3 cellular contexts compared by ENCODE assay signal in genomic region chr19:55266840-55267239, GRCh38.
TF ChIP-seq lines count a peak whose summit lies in the region.

No MANE protein-coding gene starts in this region.

TF ChIP-seq in SK-N-SH treated with all-trans-retinoic acid at 6 μM for 48 hours, 23 proteins besides CTCF, POLR2A, EP300 and RAD21:
- peak; percentile 97 for TF ChIP-seq ZNF8 (CRISPR knock-in tag; IDR thresholded peaks at IDR 0.05)
- no peak for TF ChIP-seq GLIS3 (CRISPR knock-in tag; IDR thresholded peaks at IDR 0.05)

TF ChIP-seq in SK-N-SH, 30 proteins besides CTCF, POLR2A, EP300 and RAD21:
- TF ChIP-seq CHD2 (IDR thresholded peaks at IDR 0.05; ENCODE audit: low read length, partially characterized antibody) (no peak), FOXM1 (IDR thresholded peaks at IDR 0.05; ENCODE audit: low read depth) (no peak), MXI1 (IDR thresholded peaks at IDR 0.05; ENCODE audit: low read depth, low read length) (no peak), GABPA (IDR thresholded peaks at IDR 0.05; ENCODE audit: low read depth) (no peak), FOSL2 (IDR thresholded peaks at IDR 0.05; ENCODE audit: borderline replicate concordance, low read depth) (no peak), RFX5 (IDR thresholded peaks at IDR 0.05; ENCODE audit: low read length) (no peak), SMC3 (IDR thresholded peaks at IDR 0.05; ENCODE audit: low read depth, low read length) (no peak), ELF1 (IDR thresholded peaks at IDR 0.05) (no peak), NRF1 (IDR thresholded peaks at IDR 0.05; ENCODE audit: low read depth, low read length) (no peak), ZBTB33 (IDR thresholded peaks at IDR 0.05; ENCODE audit: borderline replicate concordance, low read depth) (no peak), SIN3A (IDR thresholded peaks at IDR 0.05; ENCODE audit: borderline replicate concordance, low read depth, low read length) (no peak), REST (IDR thresholded peaks at IDR 0.05; ENCODE audit: low read depth, low read length) (no peak), GATA2 (CRISPR knock-in tag; IDR thresholded peaks at IDR 0.05) (no peak), TAF1 (IDR thresholded peaks at IDR 0.05; ENCODE audit: borderline replicate concordance, low read depth, low read length) (no peak), NFIC (IDR thresholded peaks at IDR 0.05; ENCODE audit: borderline replicate concordance) (no peak), RCOR1 (IDR thresholded peaks at IDR 0.05; ENCODE audit: low read length) (no peak), RXRA (IDR thresholded peaks at IDR 0.05; ENCODE audit: borderline replicate concordance, low read depth) (no peak)
- TF ChIP-seq, protein P1, sequence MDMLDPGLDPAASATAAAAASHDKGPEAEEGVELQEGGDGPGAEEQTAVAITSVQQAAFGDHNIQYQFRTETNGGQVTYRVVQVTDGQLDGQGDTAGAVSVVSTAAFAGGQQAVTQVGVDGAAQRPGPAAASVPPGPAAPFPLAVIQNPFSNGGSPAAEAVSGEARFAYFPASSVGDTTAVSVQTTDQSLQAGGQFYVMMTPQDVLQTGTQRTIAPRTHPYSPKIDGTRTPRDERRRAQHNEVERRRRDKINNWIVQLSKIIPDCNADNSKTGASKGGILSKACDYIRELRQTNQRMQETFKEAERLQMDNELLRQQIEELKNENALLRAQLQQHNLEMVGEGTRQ (IDR thresholded peaks at IDR 0.05; ENCODE audit: borderline replicate concordance, low read depth, low read length) = no peak
TF ChIP-seq in SK-N-SH: peak in this region for 0.

TF ChIP-seq in H1, 55 proteins besides CTCF, POLR2A, EP300 and RAD21:
- TF ChIP-seq RNF2 (IDR thresholded peaks at IDR 0.05; ENCODE audit: borderline replicate concordance, low read depth, low read length, missing control alignments, poor library complexity, severe bottlenecking) = no peak
- TF ChIP-seq SIRT6 (IDR thresholded peaks at IDR 0.05; ENCODE audit: low read length) = no peak
- TF ChIP-seq ZNF274 (IDR thresholded peaks at IDR 0.05; ENCODE audit: borderline replicate concordance, extremely low read depth, low read length) = no peak
- TF ChIP-seq GTF2F1 (IDR thresholded peaks at IDR 0.05; ENCODE audit: borderline replicate concordance, low read depth, low read length) = no peak
- TF ChIP-seq HDAC6 (IDR thresholded peaks at IDR 0.05; ENCODE audit: low read depth, low read length) = no peak
- no peak for TF ChIP-seq CTBP2 (IDR thresholded peaks at IDR 0.05; ENCODE audit: borderline replicate concordance, insufficient read depth, insufficient read length, low read length)
- TF ChIP-seq, protein P1 (IDR thresholded peaks at IDR 0.05; ENCODE audit: low read length) = no peak
- TF ChIP-seq JUN (IDR thresholded peaks at IDR 0.05; ENCODE audit: low read depth, low read length) = no peak
- no peak for TF ChIP-seq CBX5 (IDR thresholded peaks at IDR 0.05; ENCODE audit: low read depth, low read length)
- no peak for TF ChIP-seq RXRA (IDR thresholded peaks at IDR 0.05; ENCODE audit: insufficient read depth, low read depth, low read length)
- no peak for TF ChIP-seq BCL11A (IDR thresholded peaks at IDR 0.05; ENCODE audit: low read depth in 2 of 2, low read length in 2 of 2)
- TF ChIP-seq CHD2 (IDR thresholded peaks at IDR 0.05; ENCODE audit: low read length) = no peak
- TF ChIP-seq FOSL1 (IDR thresholded peaks at IDR 0.05; ENCODE audit: insufficient read depth, low read depth, low read length) = no peak
- TF ChIP-seq, protein P2, sequence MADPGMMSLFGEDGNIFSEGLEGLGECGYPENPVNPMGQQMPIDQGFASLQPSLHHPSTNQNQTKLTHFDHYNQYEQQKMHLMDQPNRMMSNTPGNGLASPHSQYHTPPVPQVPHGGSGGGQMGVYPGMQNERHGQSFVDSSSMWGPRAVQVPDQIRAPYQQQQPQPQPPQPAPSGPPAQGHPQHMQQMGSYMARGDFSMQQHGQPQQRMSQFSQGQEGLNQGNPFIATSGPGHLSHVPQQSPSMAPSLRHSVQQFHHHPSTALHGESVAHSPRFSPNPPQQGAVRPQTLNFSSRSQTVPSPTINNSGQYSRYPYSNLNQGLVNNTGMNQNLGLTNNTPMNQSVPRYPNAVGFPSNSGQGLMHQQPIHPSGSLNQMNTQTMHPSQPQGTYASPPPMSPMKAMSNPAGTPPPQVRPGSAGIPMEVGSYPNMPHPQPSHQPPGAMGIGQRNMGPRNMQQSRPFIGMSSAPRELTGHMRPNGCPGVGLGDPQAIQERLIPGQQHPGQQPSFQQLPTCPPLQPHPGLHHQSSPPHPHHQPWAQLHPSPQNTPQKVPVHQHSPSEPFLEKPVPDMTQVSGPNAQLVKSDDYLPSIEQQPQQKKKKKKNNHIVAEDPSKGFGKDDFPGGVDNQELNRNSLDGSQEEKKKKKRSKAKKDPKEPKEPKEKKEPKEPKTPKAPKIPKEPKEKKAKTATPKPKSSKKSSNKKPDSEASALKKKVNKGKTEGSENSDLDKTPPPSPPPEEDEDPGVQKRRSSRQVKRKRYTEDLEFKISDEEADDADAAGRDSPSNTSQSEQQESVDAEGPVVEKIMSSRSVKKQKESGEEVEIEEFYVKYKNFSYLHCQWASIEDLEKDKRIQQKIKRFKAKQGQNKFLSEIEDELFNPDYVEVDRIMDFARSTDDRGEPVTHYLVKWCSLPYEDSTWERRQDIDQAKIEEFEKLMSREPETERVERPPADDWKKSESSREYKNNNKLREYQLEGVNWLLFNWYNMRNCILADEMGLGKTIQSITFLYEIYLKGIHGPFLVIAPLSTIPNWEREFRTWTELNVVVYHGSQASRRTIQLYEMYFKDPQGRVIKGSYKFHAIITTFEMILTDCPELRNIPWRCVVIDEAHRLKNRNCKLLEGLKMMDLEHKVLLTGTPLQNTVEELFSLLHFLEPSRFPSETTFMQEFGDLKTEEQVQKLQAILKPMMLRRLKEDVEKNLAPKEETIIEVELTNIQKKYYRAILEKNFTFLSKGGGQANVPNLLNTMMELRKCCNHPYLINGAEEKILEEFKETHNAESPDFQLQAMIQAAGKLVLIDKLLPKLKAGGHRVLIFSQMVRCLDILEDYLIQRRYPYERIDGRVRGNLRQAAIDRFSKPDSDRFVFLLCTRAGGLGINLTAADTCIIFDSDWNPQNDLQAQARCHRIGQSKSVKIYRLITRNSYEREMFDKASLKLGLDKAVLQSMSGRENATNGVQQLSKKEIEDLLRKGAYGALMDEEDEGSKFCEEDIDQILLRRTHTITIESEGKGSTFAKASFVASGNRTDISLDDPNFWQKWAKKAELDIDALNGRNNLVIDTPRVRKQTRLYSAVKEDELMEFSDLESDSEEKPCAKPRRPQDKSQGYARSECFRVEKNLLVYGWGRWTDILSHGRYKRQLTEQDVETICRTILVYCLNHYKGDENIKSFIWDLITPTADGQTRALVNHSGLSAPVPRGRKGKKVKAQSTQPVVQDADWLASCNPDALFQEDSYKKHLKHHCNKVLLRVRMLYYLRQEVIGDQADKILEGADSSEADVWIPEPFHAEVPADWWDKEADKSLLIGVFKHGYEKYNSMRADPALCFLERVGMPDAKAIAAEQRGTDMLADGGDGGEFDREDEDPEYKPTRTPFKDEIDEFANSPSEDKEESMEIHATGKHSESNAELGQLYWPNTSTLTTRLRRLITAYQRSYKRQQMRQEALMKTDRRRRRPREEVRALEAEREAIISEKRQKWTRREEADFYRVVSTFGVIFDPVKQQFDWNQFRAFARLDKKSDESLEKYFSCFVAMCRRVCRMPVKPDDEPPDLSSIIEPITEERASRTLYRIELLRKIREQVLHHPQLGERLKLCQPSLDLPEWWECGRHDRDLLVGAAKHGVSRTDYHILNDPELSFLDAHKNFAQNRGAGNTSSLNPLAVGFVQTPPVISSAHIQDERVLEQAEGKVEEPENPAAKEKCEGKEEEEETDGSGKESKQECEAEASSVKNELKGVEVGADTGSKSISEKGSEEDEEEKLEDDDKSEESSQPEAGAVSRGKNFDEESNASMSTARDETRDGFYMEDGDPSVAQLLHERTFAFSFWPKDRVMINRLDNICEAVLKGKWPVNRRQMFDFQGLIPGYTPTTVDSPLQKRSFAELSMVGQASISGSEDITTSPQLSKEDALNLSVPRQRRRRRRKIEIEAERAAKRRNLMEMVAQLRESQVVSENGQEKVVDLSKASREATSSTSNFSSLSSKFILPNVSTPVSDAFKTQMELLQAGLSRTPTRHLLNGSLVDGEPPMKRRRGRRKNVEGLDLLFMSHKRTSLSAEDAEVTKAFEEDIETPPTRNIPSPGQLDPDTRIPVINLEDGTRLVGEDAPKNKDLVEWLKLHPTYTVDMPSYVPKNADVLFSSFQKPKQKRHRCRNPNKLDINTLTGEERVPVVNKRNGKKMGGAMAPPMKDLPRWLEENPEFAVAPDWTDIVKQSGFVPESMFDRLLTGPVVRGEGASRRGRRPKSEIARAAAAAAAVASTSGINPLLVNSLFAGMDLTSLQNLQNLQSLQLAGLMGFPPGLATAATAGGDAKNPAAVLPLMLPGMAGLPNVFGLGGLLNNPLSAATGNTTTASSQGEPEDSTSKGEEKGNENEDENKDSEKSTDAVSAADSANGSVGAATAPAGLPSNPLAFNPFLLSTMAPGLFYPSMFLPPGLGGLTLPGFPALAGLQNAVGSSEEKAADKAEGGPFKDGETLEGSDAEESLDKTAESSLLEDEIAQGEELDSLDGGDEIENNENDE (IDR thresholded peaks at IDR 0.05; ENCODE audit: insufficient replicate concordance, low read length) = no peak
- no peak for TF ChIP-seq ATF2 (IDR thresholded peaks at IDR 0.05; ENCODE audit: low read length)
- no peak for TF ChIP-seq CBX8 (IDR thresholded peaks at IDR 0.05; ENCODE audit: borderline replicate concordance, low read depth, low read length)
- no peak for TF ChIP-seq BACH1 (IDR thresholded peaks at IDR 0.05; ENCODE audit: low read length)
- TF ChIP-seq MAFK (IDR thresholded peaks at IDR 0.05; ENCODE audit: low read depth, low read length) = no peak
